In the genomic region with DNA sequence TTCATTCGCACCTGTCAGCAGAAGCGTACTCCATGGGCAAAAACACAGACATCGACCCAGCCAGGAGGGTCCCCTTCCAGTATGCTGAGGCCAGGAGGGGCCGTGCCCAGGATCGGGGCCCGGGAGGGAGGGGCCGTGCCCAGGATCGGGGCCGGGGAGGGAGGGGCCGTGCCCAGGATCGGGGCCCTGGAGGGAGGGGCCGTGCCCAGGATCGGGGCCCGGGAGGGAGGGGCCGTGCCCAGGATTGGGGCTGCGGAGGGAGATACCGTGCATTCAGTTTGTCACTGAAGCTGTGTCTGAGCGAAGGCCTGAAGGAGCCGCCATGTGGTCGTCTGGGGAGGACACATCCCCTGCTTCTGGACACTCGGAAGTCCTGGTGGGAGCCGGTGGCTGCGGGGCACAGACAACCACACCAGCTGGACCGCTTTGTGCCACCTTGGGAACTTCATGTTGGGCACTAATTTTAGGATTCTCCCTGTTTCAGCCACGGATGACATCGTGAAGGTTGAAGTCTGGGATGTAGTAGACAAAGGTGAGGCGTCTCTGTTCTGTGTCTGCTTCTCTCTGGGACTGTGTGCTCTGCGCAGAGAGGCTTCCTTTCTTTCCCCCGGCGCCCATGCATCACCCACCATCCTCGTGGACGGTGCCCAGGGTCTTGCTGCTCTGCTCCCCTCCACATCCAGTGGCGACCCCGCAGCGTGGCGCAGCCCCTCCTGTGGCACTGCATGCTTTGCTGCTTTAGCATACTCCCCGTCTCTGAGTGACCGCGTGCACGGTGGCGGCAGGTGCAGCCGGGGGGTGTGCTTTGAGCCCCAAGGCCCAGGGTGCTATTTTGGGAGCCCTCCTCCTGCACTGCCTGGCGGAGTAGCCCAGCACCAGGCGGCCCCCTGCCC, we compare ENCODE assay signal across 1 cellular context.
TF ChIP-seq lines count a peak whose summit lies in the region.

No MANE protein-coding gene starts in this region.

TF ChIP-seq in HepG2, 621 proteins besides CTCF, POLR2A, EP300 and RAD21:
- TF ChIP-seq PAWR (CRISPR knock-in tag; IDR thresholded peaks at IDR 0.05; ENCODE audit: borderline replicate concordance) (no peak), PAX8 (CRISPR knock-in tag; IDR thresholded peaks at IDR 0.05; ENCODE audit: borderline replicate concordance) (no peak), AGO2 (optimal IDR thresholded peaks at IDR 0.05; ENCODE audit: low read depth, low read length) (peak; percentile 64), ZNF446 (CRISPR knock-in tag; IDR thresholded peaks at IDR 0.05) (no peak), MIER2 (CRISPR knock-in tag; IDR thresholded peaks at IDR 0.05) (no peak), MTA3 (CRISPR knock-in tag; IDR thresholded peaks at IDR 0.05) (no peak), NFYC (CRISPR knock-in tag; IDR thresholded peaks at IDR 0.05) (no peak), ARID2 (CRISPR knock-in tag; IDR thresholded peaks at IDR 0.05; ENCODE audit: borderline replicate concordance) (no peak), ZNF777 (CRISPR knock-in tag; IDR thresholded peaks at IDR 0.05) (no peak), ZFP62 (CRISPR knock-in tag; IDR thresholded peaks at IDR 0.05) (no peak), RBM22 (optimal IDR thresholded peaks at IDR 0.05; ENCODE audit: low read length) (peak; percentile 68), RFX1 (IDR thresholded peaks at IDR 0.05) (no peak), ZNF883 (CRISPR knock-in tag; IDR thresholded peaks at IDR 0.05; ENCODE audit: not compliant biosample characterization) (no peak), KAT7 (CRISPR knock-in tag; IDR thresholded peaks at IDR 0.05; ENCODE audit: borderline replicate concordance) (no peak)
- TF ChIP-seq, protein P1, sequence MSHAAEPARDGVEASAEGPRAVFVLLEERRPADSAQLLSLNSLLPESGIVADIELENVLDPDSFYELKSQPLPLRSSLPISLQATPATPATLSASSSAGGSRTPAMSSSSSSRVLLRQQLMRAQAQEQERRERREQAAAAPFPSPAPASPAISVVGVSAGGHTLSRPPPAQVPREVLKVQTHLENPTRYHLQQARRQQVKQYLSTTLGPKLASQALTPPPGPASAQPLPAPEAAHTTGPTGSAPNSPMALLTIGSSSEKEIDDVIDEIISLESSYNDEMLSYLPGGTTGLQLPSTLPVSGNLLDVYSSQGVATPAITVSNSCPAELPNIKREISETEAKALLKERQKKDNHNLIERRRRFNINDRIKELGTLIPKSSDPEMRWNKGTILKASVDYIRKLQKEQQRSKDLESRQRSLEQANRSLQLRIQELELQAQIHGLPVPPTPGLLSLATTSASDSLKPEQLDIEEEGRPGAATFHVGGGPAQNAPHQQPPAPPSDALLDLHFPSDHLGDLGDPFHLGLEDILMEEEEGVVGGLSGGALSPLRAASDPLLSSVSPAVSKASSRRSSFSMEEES (CRISPR knock-in tag; IDR thresholded peaks at IDR 0.05): no peak
- TF ChIP-seq, protein P2, sequence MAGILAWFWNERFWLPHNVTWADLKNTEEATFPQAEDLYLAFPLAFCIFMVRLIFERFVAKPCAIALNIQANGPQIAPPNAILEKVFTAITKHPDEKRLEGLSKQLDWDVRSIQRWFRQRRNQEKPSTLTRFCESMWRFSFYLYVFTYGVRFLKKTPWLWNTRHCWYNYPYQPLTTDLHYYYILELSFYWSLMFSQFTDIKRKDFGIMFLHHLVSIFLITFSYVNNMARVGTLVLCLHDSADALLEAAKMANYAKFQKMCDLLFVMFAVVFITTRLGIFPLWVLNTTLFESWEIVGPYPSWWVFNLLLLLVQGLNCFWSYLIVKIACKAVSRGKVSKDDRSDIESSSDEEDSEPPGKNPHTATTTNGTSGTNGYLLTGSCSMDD (CRISPR knock-in tag; IDR thresholded peaks at IDR 0.05): no peak
